ENCODE assay signal across 27 cellular contexts in the genomic region with DNA sequence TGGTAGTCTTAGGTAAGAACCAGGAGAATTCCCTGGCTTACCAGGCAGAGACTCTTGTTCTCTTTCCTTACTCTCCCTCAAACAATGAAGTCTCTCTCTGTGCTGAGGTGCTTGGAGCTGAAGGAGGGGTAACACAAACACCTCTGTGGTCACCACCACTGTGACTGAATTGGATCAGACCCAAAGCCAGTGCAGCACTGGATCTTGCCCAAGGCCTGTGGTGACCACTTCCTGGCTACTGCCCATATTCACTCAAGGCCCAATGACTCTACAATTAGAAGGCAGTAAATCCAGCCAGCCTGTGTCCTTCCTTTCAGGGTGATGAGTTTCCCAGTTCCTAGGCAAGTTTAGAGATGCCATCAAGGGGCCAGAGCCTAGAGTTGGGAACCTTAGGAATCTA.
A peak's percentile ranks its signal among the peaks of the same experiment; 100 is the strongest.
DNase-seq lines count a peak whose midpoint lies in the region; ATAC-seq, FAIRE-seq and TF ChIP-seq lines count a peak whose summit lies in the region.
"Had no signal": no experiment of that assay in that cellular context is flagged by ENCODE, and none has a peak within 500 bp of the region (broad histone marks: within the 10 kb centered on the region; RNA-seq: fewer than 3 reads in every experiment).

No MANE protein-coding gene starts in this region.

- TF ChIP-seq CTCF in Calu3 (IDR thresholded peaks at IDR 0.05; ENCODE audit: unreplicated experiment) = no peak
- no peak for TF ChIP-seq CTCF in bronchial epithelial cell (IDR thresholded peaks at IDR 0.05; ENCODE audit: insufficient read depth, low read length, severe bottlenecking)
- TF ChIP-seq CTCF in smooth muscle cell (IDR thresholded peaks at IDR 0.05; ENCODE audit: borderline replicate concordance, insufficient read depth, poor library complexity, severe bottlenecking) = no peak

- H3K9me3 ChIP-seq in smooth muscle cell (replicated peaks; ENCODE audit: low read depth) = no peaks in the 10 kb centered on the region
- H3K9me3 ChIP-seq: mucosa of descending colon had no signal

- no peaks in the 10 kb centered on the region for H3K27me3 Mint-ChIP-seq in Calu3 (ENCODE audit: unreplicated experiment)
- no peaks in the 10 kb centered on the region for H3K27me3 Mint-ChIP-seq in stimulated activated naive B cell treated with anti-CD40 and anti-IgM and Interleukin-4, amounts not matched to agents 10 μg/mL and 1 μg/mL and 100 μg/mL, for 72 hours
- H3K27me3 Mint-ChIP-seq in natural killer cell treated with Interleukin-12 subunit alpha and Interleukin-12 subunit beta and Interleukin-15 and Interleukin-18, amount 100 ng/mL, for 72 hours = no peaks in the 10 kb centered on the region
- H3K27me3 Mint-ChIP-seq: activated naive CD4-positive, alpha-beta T cell treated with anti-CD3 and anti-CD28 coated beads, Interleukin-2, amount 10 ng/mL, durations not matched to agents 7 days and 5 days had no signal

- no peak overlapping the region for H3K4me2 ChIP-seq in smooth muscle cell

- CTCF ChIA-PET in Calu3 (lab: Charles Lee) = interaction anchor here (0.6 to 1.2 kb wide), 2 partner anchors 17 to 1107 kb away, joined by 3 read pairs; no protein-coding TSS in a partner anchor

- H3K4me3 ChIP-seq in bronchial epithelial cell (ENCODE audit: low read depth, low read length) (no peak overlapping the region), smooth muscle cell (no peak overlapping the region)
- H3K4me3 ChIP-seq: heart left ventricle, mucosa of descending colon, spleen, stomach had no signal

- no TSS peak for BruUV-seq in Calu3 (replicated peaks; lab: Mats Ljungman, UMichigan)

- H3K36me3 ChIP-seq in bronchial epithelial cell (ENCODE audit: control insufficient read depth, insufficient read depth, low read length) (no peaks in the 10 kb centered on the region), smooth muscle cell (ENCODE audit: low read depth) (no peaks in the 10 kb centered on the region)
- H3K36me3 ChIP-seq: heart left ventricle, neutrophil, spleen, stomach had no signal

- intact Hi-C loops in Calu3 (cut with micrococcal nuclease; ENCODE audit: unreplicated experiment) = no loop called here

- H3K79me2 ChIP-seq in smooth muscle cell (ENCODE audit: low read depth) = no peaks in the 10 kb centered on the region

- DNase-seq in Calu3 (peak; percentile 55), HT1080 (ENCODE audit: low read depth) (peak; percentile 96), bronchial epithelial cell (ENCODE audit: low read depth) (peak; percentile 33), myocyte (ENCODE audit: low read depth) (peak; percentile 79), smooth muscle cell (lab: John Stamatoyannopoulos, UW; ENCODE audit: unreplicated experiment) (no peak)
- no peak for DNase-seq in stimulated activated naive B cell treated with anti-CD40 and anti-IgM and Interleukin-4, amounts not matched to agents 10 μg/mL and 1 μg/mL and 100 μg/mL, for 72 hours
- no peak for DNase-seq in natural killer cell treated with Interleukin-12 subunit alpha and Interleukin-12 subunit beta and Interleukin-15 and Interleukin-18, amount 100 ng/mL, for 72 hours (ENCODE audit: low spot score)
- DNase-seq: activated CD4-positive, CD25-positive, alpha-beta regulatory T cell treated with anti-CD3 and anti-CD28 coated beads, Interleukin-2, amount 50 U/mL, for 72 hours; activated CD8-positive, alpha-beta memory T cell treated with anti-CD3 and anti-CD28 coated beads for 24 hours; activated naive CD4-positive, alpha-beta T cell treated with anti-CD3 and anti-CD28 coated beads, Interleukin-2, amount 10 ng/mL, durations not matched to agents 7 days and 5 days; activated T-cell treated with anti-CD3 and anti-CD28 coated beads, Interleukin-2, amount 50 U/mL, for 4 hours; anterior cingulate cortex; effector CD4-positive, alpha-beta T cell; heart left ventricle; Kasumi-1; mucosa of descending colon; NCI-H1105 treated with DMSO at 0.1 percent for 48 hours; NCI-H2107; NCI-H524 treated with DMSO at 0.1 percent for 48 hours; spleen; stimulated activated CD4-positive, alpha-beta T cell treated with anti-CD3 and anti-CD28 coated beads, Interleukin-4, amount 100 ng/mL, for 4 hours; stomach; T1000 had no signal

- FAIRE-seq in bronchial epithelial cell (lab: Jason Lieb, UNC) = no peak

- ATAC-seq in stimulated activated naive B cell treated with anti-CD40 and anti-IgM and Interleukin-4, amounts not matched to agents 10 μg/mL and 1 μg/mL and 100 μg/mL, for 72 hours (replicated peaks) = no peak
- ATAC-seq in natural killer cell treated with Interleukin-12 subunit alpha and Interleukin-12 subunit beta and Interleukin-15 and Interleukin-18, amount 100 ng/mL, for 72 hours = no peak
- ATAC-seq in GM19463 (IDR thresholded peaks at IDR 0.05; ENCODE audit: unreplicated experiment) = no peak
- ATAC-seq: activated T-cell treated with anti-CD3 and anti-CD28 coated beads, Interleukin-2, amount 50 U/mL, for 4 hours; HCT116; heart left ventricle; mucosa of descending colon; Right ventricle myocardium inferior had no signal

- no peaks in the 10 kb centered on the region for H3K36me3 Mint-ChIP-seq in Calu3 (ENCODE audit: insufficient read depth, unreplicated experiment)
- no peaks in the 10 kb centered on the region for H3K36me3 Mint-ChIP-seq in stimulated activated naive B cell treated with anti-CD40 and anti-IgM and Interleukin-4, amounts not matched to agents 10 μg/mL and 1 μg/mL and 100 μg/mL, for 72 hours
- no peaks in the 10 kb centered on the region for H3K36me3 Mint-ChIP-seq in natural killer cell treated with Interleukin-12 subunit alpha and Interleukin-12 subunit beta and Interleukin-15 and Interleukin-18, amount 100 ng/mL, for 72 hours
- H3K36me3 Mint-ChIP-seq: activated naive CD4-positive, alpha-beta T cell treated with anti-CD3 and anti-CD28 coated beads, Interleukin-2, amount 10 ng/mL, durations not matched to agents 7 days and 5 days had no signal

- peaks cover 42% of the 10 kb centered on the region for H3K4me1 Mint-ChIP-seq in Calu3 (ENCODE audit: low read depth, unreplicated experiment)
- H3K4me1 Mint-ChIP-seq in stimulated activated naive B cell treated with anti-CD40 and anti-IgM and Interleukin-4, amounts not matched to agents 10 μg/mL and 1 μg/mL and 100 μg/mL, for 72 hours = no peaks in the 10 kb centered on the region
- no peaks in the 10 kb centered on the region for H3K4me1 Mint-ChIP-seq in natural killer cell treated with Interleukin-12 subunit alpha and Interleukin-12 subunit beta and Interleukin-15 and Interleukin-18, amount 100 ng/mL, for 72 hours (ENCODE audit: low read depth in 2 of 2)
- H3K4me1 Mint-ChIP-seq: activated naive CD4-positive, alpha-beta T cell treated with anti-CD3 and anti-CD28 coated beads, Interleukin-2, amount 10 ng/mL, durations not matched to agents 7 days and 5 days had no signal

- peak overlapping the region; percentile 16 for H3K27ac Mint-ChIP-seq in Calu3 (ENCODE audit: unreplicated experiment)
- H3K27ac Mint-ChIP-seq in stimulated activated naive B cell treated with anti-CD40 and anti-IgM and Interleukin-4, amounts not matched to agents 10 μg/mL and 1 μg/mL and 100 μg/mL, for 72 hours = no peak overlapping the region
- no peak overlapping the region for H3K27ac Mint-ChIP-seq in natural killer cell treated with Interleukin-12 subunit alpha and Interleukin-12 subunit beta and Interleukin-15 and Interleukin-18, amount 100 ng/mL, for 72 hours
- H3K27ac Mint-ChIP-seq: activated naive CD4-positive, alpha-beta T cell treated with anti-CD3 and anti-CD28 coated beads, Interleukin-2, amount 10 ng/mL, durations not matched to agents 7 days and 5 days had no signal

- H2AFZ ChIP-seq in smooth muscle cell (ENCODE audit: low read depth) = no peak overlapping the region

- H4K20me1 ChIP-seq in smooth muscle cell (ENCODE audit: low read depth) = no peaks in the 10 kb centered on the region

- no peaks in the 10 kb centered on the region for H3K4me1 ChIP-seq in smooth muscle cell (ENCODE audit: low read depth)
- H3K4me1 ChIP-seq: spleen, stomach had no signal

- peaks cover 3% of the 10 kb centered on the region for H3K9me3 Mint-ChIP-seq in Calu3 (ENCODE audit: low read depth, unreplicated experiment)
- peaks cover 4 to 8% of the 10 kb centered on the region in 2 donors for H3K9me3 Mint-ChIP-seq in stimulated activated naive B cell treated with anti-CD40 and anti-IgM and Interleukin-4, amounts not matched to agents 10 μg/mL and 1 μg/mL and 100 μg/mL, for 72 hours
- H3K9me3 Mint-ChIP-seq in natural killer cell treated with Interleukin-12 subunit alpha and Interleukin-12 subunit beta and Interleukin-15 and Interleukin-18, amount 100 ng/mL, for 72 hours = peaks cover 20% of the 10 kb centered on the region

- H3K4me3 Mint-ChIP-seq in Calu3 (ENCODE audit: low read depth, unreplicated experiment) = no peak overlapping the region
- no peak overlapping the region for H3K4me3 Mint-ChIP-seq in stimulated activated naive B cell treated with anti-CD40 and anti-IgM and Interleukin-4, amounts not matched to agents 10 μg/mL and 1 μg/mL and 100 μg/mL, for 72 hours
- no peak overlapping the region for H3K4me3 Mint-ChIP-seq in natural killer cell treated with Interleukin-12 subunit alpha and Interleukin-12 subunit beta and Interleukin-15 and Interleukin-18, amount 100 ng/mL, for 72 hours
- H3K4me3 Mint-ChIP-seq: activated naive CD4-positive, alpha-beta T cell treated with anti-CD3 and anti-CD28 coated beads, Interleukin-2, amount 10 ng/mL, durations not matched to agents 7 days and 5 days; activated T-cell treated with anti-CD3 and anti-CD28 coated beads, Interleukin-2, amount 50 U/mL, for 4 hours had no signal

- no peaks in the 10 kb centered on the region for H3F3A ChIP-seq in smooth muscle cell (ENCODE audit: low read depth)

- no peak overlapping the region for H3K9ac ChIP-seq in smooth muscle cell (ENCODE audit: low read depth)

- no peak overlapping the region for H3K27ac ChIP-seq in smooth muscle cell (ENCODE audit: low read depth)
- H3K27ac ChIP-seq: heart left ventricle, neutrophil, spleen, stomach had no signal

- no peaks in the 10 kb centered on the region for H3K27me3 ChIP-seq in bronchial epithelial cell (ENCODE audit: control insufficient read depth, insufficient read depth, low read length)
- no peaks in the 10 kb centered on the region for H3K27me3 ChIP-seq in smooth muscle cell (ENCODE audit: low read depth)
- H3K27me3 ChIP-seq: heart left ventricle, neutrophil, spleen, stomach had no signal

Comparison
In these comparisons a context has a peak if more than half of its experiments do, and no peak if none do; other contexts are left out.
1. DNase-seq: peak in Calu3 (single experiment), HT1080 (single experiment), bronchial epithelial cell (single experiment) and myocyte (single experiment); none in stimulated activated naive B cell treated with anti-CD40 and anti-IgM and Interleukin-4, amounts not matched to agents 10 μg/mL and 1 μg/mL and 100 μg/mL, for 72 hours (single experiment), smooth muscle cell (single experiment) and natural killer cell treated with Interleukin-12 subunit alpha and Interleukin-12 subunit beta and Interleukin-15 and Interleukin-18, amount 100 ng/mL, for 72 hours (single experiment).